In the genomic region with DNA sequence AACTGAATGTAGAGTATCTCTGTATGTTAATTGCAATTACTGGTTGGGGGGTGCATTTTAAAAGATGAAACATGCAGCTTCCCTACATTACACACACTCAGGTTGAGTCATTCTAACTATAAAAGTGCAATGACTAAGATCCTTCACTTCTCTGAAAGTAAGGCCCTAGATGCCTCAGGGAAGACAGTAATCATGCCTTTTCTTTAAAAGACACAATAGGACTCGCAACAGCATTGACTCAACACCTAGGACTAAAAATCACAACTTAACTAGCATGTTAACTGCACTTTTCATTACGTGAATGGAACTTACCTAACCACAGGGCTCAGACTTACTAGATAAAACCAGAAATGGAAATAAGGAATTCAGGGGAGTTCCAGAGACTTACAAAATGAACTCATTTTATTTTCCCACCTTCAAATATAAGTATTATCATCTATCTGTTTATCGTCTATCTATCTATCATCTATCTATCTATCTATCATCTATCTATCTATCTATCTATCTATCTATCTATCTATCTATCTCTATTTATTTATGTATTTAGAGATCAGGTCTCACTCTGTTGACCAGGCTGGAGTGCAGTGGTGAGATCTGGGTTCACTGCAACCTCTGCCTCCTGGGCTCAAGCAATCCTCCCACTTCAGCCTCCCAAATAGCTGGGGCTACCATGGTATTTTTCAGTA, we compare ENCODE assay signal across 8 cellular contexts. TPM values are rescaled to one million over a fixed set of nuclear protein-coding genes. Genes with fewer than 3 reads are reported as not detected.
A peak's percentile ranks its signal among the peaks of the same experiment; 100 is the strongest.
DNase-seq lines count a peak whose midpoint lies in the region; ATAC-seq lines count a peak whose summit lies in the region.

No MANE protein-coding gene starts in this region.

- H3K27me3 ChIP-seq in right cardiac atrium (ENCODE audit: control insufficient read depth, insufficient read depth), result no peaks in the 10 kb centered on the region

- DNase-seq in NCI-H226, result peak; percentile 65
- no peak for DNase-seq in memory B cell (ENCODE audit: low spot score in 2 of 2)
- DNase-seq in DMS153 treated with DMSO at 0.1 percent for 48 hours (lab: John Stamatoyannopoulos, UW; ENCODE audit: unreplicated experiment), result no peak
- no peak for DNase-seq in right cardiac atrium
- DNase-seq in activated CD4-positive, alpha-beta T cell treated with anti-CD3 and anti-CD28 coated beads for 1 hour, result no peak
- DNase-seq in effector CD8-positive, alpha-beta T cell (lab: John Stamatoyannopoulos, UW), result no peak

- WGBS in right cardiac atrium, result 88% methylated on average over 3 of the region's 3 CpGs

- H3K27ac Mint-ChIP-seq in memory B cell, result peak overlapping the region; percentile 84

- peaks cover 43% of the 10 kb centered on the region for H3K36me3 Mint-ChIP-seq in memory B cell

- no peak overlapping the region for H3K4me3 Mint-ChIP-seq in memory B cell

- peak; percentile 79 for ATAC-seq in GM18519 (IDR thresholded peaks at IDR 0.05; ENCODE audit: low FRiP score, unreplicated experiment)
- ATAC-seq in HG02571 (IDR thresholded peaks at IDR 0.05; ENCODE audit: unreplicated experiment), result peak; percentile 61
- no peak for ATAC-seq in memory B cell (ENCODE audit: low read depth)
- ATAC-seq in right cardiac atrium, result no peak

- H3K27ac ChIP-seq in right cardiac atrium (ENCODE audit: low read length), result no peak overlapping the region

- H3K9me3 ChIP-seq in right cardiac atrium (ENCODE audit: control insufficient read depth, low read length), result no peaks in the 10 kb centered on the region

- no peaks in the 10 kb centered on the region for H3K4me1 ChIP-seq in right cardiac atrium (ENCODE audit: control insufficient read depth, insufficient read depth, low read length)

- H3K4me1 Mint-ChIP-seq in memory B cell, result peaks cover 16% of the 10 kb centered on the region

- H3K9me3 Mint-ChIP-seq in memory B cell, result no peaks in the 10 kb centered on the region

- H3K27me3 Mint-ChIP-seq in memory B cell, result no peaks in the 10 kb centered on the region

- intact Hi-C loops in right cardiac atrium (cut with DNase I), result no loop called here

- no peak overlapping the region for H3K4me3 ChIP-seq in right cardiac atrium (ENCODE audit: low read length)

RNA-seq across cellular contexts. Expression of gene CHML, which starts 47.8 kb away (rescaled TPM):
- total RNA-seq in right cardiac atrium, result 1 to 10 TPM; 4.1 to 7.8 (median 4.7) TPM
- 1.1 TPM for polyA plus RNA-seq in right cardiac atrium

RNA-seq across cellular contexts. Expression of gene OPN3, which starts 47.8 kb away (rescaled TPM):
- 1 to 10 TPM; 4.4 to 8.2 (median 7.0) TPM for total RNA-seq in right cardiac atrium
- 7.2 TPM for polyA plus RNA-seq in right cardiac atrium

RNA-seq across cellular contexts. Expression of gene WDR64, which starts 59.7 kb away (rescaled TPM):
- total RNA-seq in right cardiac atrium, result under 1 TPM in 2 of 4 donors, not detected in 2; 0.29 to 0.54 TPM
- not detected for polyA plus RNA-seq in right cardiac atrium

Comparison
In these comparisons a context has a peak if more than half of its experiments do, and no peak if none do; other contexts are left out.
1. ATAC-seq: peak in GM18519 (single experiment) and HG02571 (single experiment); none in memory B cell (single experiment) and right cardiac atrium (0 of 2).